ENCODE assay signal across 21 cellular contexts in the genomic region with DNA sequence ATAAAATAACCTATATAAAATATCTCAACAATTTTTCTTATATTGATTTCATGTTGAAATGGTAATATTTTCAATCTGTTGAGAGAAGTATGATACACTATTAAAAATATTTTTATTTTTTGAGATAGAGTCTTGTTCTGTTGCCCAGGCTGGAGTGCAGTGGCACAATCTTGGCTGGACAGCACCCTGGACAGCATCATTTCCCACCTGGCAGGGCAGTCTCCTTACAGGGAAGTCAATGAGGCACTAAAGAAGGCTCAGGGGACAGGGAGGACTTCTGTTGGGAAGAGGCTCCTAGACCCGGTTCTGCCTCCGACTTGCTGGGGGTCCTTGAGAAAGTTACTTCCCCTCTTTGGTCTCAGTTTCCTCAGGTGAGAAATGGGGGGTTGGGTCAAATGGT. TPM values are rescaled to one million over a fixed set of nuclear protein-coding genes. Genes with fewer than 3 reads are reported as not detected.
"Had no signal": no experiment of that assay in that cellular context is flagged by ENCODE, and none has a peak within 500 bp of the region (broad histone marks: within the 10 kb centered on the region; RNA-seq: fewer than 3 reads in every experiment).

No MANE protein-coding gene starts in this region.

- H3K27ac Mint-ChIP-seq: effector memory CD8-positive, alpha-beta T cell; immature natural killer cell; naive thymus-derived CD4-positive, alpha-beta T cell; nephron progenitor cell; type B pancreatic cell had no signal

- H3K36me3 Mint-ChIP-seq: immature natural killer cell; naive thymus-derived CD4-positive, alpha-beta T cell; type B pancreatic cell had no signal

- H3K4me3 ChIP-seq: esophagus muscularis mucosa, gastroesophageal sphincter, prostate gland had no signal

- FAIRE-seq: keratinocyte, urothelium cell line had no signal

- H3K27me3 ChIP-seq: esophagus muscularis mucosa, gastroesophageal sphincter had no signal

- H3K9me3 Mint-ChIP-seq: immature natural killer cell, type B pancreatic cell had no signal

- H3K4me3 Mint-ChIP-seq: effector memory CD8-positive, alpha-beta T cell; immature natural killer cell; naive thymus-derived CD4-positive, alpha-beta T cell; nephron progenitor cell; type B pancreatic cell had no signal

- H3K4me1 Mint-ChIP-seq: immature natural killer cell; naive thymus-derived CD4-positive, alpha-beta T cell; nephron progenitor cell had no signal

- H3K4me1 ChIP-seq: esophagus muscularis mucosa, gastroesophageal sphincter, parathyroid adenoma, prostate gland had no signal

- ATAC-seq: effector memory CD8-positive, alpha-beta T cell; gastroesophageal sphincter; naive thymus-derived CD4-positive, alpha-beta T cell; sciatic nerve had no signal

- H3K27me3 Mint-ChIP-seq: type B pancreatic cell had no signal

- H3K27ac ChIP-seq: epithelial cell of prostate, esophagus muscularis mucosa, gastroesophageal sphincter, parathyroid adenoma, prostate gland had no signal

- H2AFZ ChIP-seq: parathyroid adenoma had no signal

- DNase-seq: effector memory CD8-positive, alpha-beta T cell; immature natural killer cell; mesendoderm; naive thymus-derived CD4-positive, alpha-beta T cell; nephron progenitor cell; stimulated activated naive CD4-positive, alpha-beta T cell treated with Interleukin-2 at 50 U/mL for 16 hours had no signal

- H3K36me3 ChIP-seq: esophagus muscularis mucosa, gastroesophageal sphincter, prostate gland had no signal

- H3K9me3 ChIP-seq: esophagus muscularis mucosa, gastroesophageal sphincter, prostate gland had no signal

- H3K9ac ChIP-seq: parathyroid adenoma had no signal

- H3K79me2 ChIP-seq: parathyroid adenoma had no signal

RNA-seq across cellular contexts. Expression of gene GOLGA6L2, which starts 9.4 kb away (rescaled TPM):
- total RNA-seq: esophagus muscularis mucosa; fibroblast of villous mesenchyme; liver; lung microvascular endothelial cell; naive thymus-derived CD4-positive, alpha-beta T cell; omental fat pad; renal cortical epithelial cell; sciatic nerve; skeletal muscle tissue had no signal
- polyA plus RNA-seq: immature natural killer cell; keratinocyte; liver; naive thymus-derived CD4-positive, alpha-beta T cell had no signal
